23 cellular contexts compared by ENCODE assay signal in genomic region chr10:30762620-30763019, GRCh38.
DNase-seq lines count a peak whose midpoint lies in the region; ATAC-seq and FAIRE-seq lines count a peak whose summit lies in the region.
"Had no signal": no experiment of that assay in that cellular context is flagged by ENCODE, and none has a peak within 500 bp of the region (broad histone marks: within the 10 kb centered on the region; RNA-seq: fewer than 3 reads in every experiment).

No MANE protein-coding gene starts in this region.

- peak overlapping the region; percentile 91 for H3K27ac ChIP-seq in rectal smooth muscle tissue (ENCODE audit: low read depth, low read length)
- H3K27ac ChIP-seq: BLaER1 had no signal

- H3K9ac ChIP-seq in rectal smooth muscle tissue (ENCODE audit: low read length), result no peak overlapping the region
- H3K9ac ChIP-seq: BLaER1 had no signal

- FAIRE-seq in GM19239 (lab: Jason Lieb, UNC), result peak; percentile 48
- FAIRE-seq: H54, RCC 7860 had no signal

- no peaks in the 10 kb centered on the region for H3K27me3 ChIP-seq in rectal smooth muscle tissue (ENCODE audit: control insufficient read depth, insufficient read depth, low read length)
- H3K27me3 ChIP-seq: BLaER1 had no signal

- no peak overlapping the region for H3K4me3 ChIP-seq in rectal smooth muscle tissue (ENCODE audit: low read length)
- H3K4me3 ChIP-seq: BLaER1 had no signal

- peaks cover 12% of the 10 kb centered on the region for H3K4me1 ChIP-seq in rectal smooth muscle tissue (ENCODE audit: control insufficient read depth, insufficient read depth, low read length)
- H3K4me1 ChIP-seq: BLaER1 had no signal

- peak; percentile 11 for DNase-seq in D341Med (ENCODE audit: low spot score)
- DNase-seq in GM19239 (ENCODE audit: insufficient read length, low spot score), result no peak
- peak; percentile 14 for DNase-seq in cerebellar cortex (ENCODE audit: low spot score)
- no peak for DNase-seq in SKM-1 treated with dmso at 0.1 percent for 144 hours (lab: John Stamatoyannopoulos, UW; ENCODE audit: unreplicated experiment)
- DNase-seq: CD4-positive, alpha-beta T cell; COR-L47; DMS 273 treated with DMSO at 0.1 percent for 48 hours; DND-41; Karpas-422; NCI-H1694; NCI-H2081; NCI-H2171; NCI-H345; NCI-H524; NCI-H774; OCI-M1 had no signal

- H3K36me3 ChIP-seq in rectal smooth muscle tissue (ENCODE audit: control insufficient read depth, insufficient read depth, low read length), result no peaks in the 10 kb centered on the region
- H3K36me3 ChIP-seq: BLaER1 had no signal

- ATAC-seq in GM19455 (IDR thresholded peaks at IDR 0.05; ENCODE audit: unreplicated experiment) (no peak), HG03175 (IDR thresholded peaks at IDR 0.05; ENCODE audit: unreplicated experiment) (no peak)
- ATAC-seq: Right ventricle myocardium inferior had no signal

Comparison
In these comparisons a context has a peak if more than half of its experiments do, and no peak if none do; other contexts are left out.
1. DNase-seq: peak in D341Med (single experiment) and cerebellar cortex (single experiment); none in GM19239 (single experiment) and SKM-1 treated with dmso at 0.1 percent for 144 hours (single experiment).